31 cellular contexts compared by ENCODE assay signal in the genomic region with DNA sequence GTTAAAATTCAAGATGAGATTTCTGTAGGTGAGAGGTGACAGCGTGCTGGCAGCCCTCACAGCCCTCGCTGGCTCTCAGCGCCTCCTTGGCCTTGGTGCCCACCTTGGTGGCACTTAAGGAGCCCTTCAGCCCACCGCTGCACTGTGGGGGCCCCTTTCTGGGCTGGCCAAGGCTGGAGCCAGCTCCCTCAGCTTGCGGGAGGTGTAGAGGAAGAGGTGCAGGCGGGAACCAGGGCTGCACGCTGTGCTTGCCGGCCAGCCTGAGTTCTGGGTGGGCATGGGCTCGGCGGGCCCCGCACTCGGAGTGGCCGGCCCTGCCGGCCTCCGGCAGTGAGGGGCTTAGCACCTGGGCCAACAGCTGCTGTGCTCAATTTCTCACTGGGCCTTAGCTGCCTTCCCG.
"Had no signal": no experiment of that assay in that cellular context is flagged by ENCODE, and none has a peak within 500 bp of the region (broad histone marks: within the 10 kb centered on the region; RNA-seq: fewer than 3 reads in every experiment).

No MANE protein-coding gene starts in this region.

- DNase-seq: activated B cell treated with CpG ODN at 0.5 μM for 24 hours; activated CD4-positive, alpha-beta memory T cell treated with anti-CD3 and anti-CD28 coated beads, Interleukin-2, amount 10 ng/mL, durations not matched to agents 7 days and 5 days; activated CD4-positive, alpha-beta T cell treated with anti-CD3 and anti-CD28 coated beads for 4 hours; activated CD4-positive, alpha-beta T cell treated with anti-CD3 and anti-CD28 coated beads, Interleukin-2, amount 10 ng/mL, durations not matched to agents 24 days and 14 days; activated CD4-positive, alpha-beta T cell treated with anti-CD3 and anti-CD28 coated beads, Interleukin-2, amount 50 U/mL, for 1 hour; activated CD4-positive, alpha-beta T cell treated with anti-CD3 and anti-CD28 coated beads, Interleukin-2, amount 50 U/mL, for 48 hours; activated CD4-positive, CD25-positive, alpha-beta regulatory T cell treated with anti-CD3 and anti-CD28 coated beads, Interleukin-2, amount 50 U/mL, for 72 hours; activated CD8-positive, alpha-beta memory T cell treated with anti-CD3 and anti-CD28 coated beads for 24 hours; activated CD8-positive, alpha-beta memory T cell treated with anti-CD3 and anti-CD28 coated beads, Interleukin-2, amount 10 ng/mL, durations not matched to agents 7 days and 5 days; activated CD8-positive, alpha-beta memory T cell treated with anti-CD3 and anti-CD28 coated beads, Interleukin-2, amount 50 U/mL, for 48 hours; activated CD8-positive, alpha-beta T cell treated with anti-CD3 and anti-CD28 coated beads, Interleukin-2, amount 10 ng/mL, durations not matched to agents 7 days and 5 days; activated effector memory CD4-positive, alpha-beta T cell treated with anti-CD3 and anti-CD28 coated beads, Interleukin-2, amount 50 U/mL, for 16 hours; activated gamma-delta T cell treated with Interleukin-2 at 50 U/mL for 16 hours; activated naive CD4-positive, alpha-beta T cell; activated naive CD4-positive, alpha-beta T cell treated with anti-CD3 and anti-CD28 coated beads for 36 hours; activated naive CD4-positive, alpha-beta T cell treated with anti-CD3 and anti-CD28 coated beads, Interleukin-2, amount 50 U/mL, for 16 hours; activated naive CD8-positive, alpha-beta T cell treated with anti-CD3 and anti-CD28 coated beads for 36 hours; activated T-cell treated with anti-CD3 and anti-CD28 coated beads, Interleukin-2, amount 50 U/mL, for 24 hours; activated T-cell treated with anti-CD3 and anti-CD28 coated beads, Interleukin-2, amount 50 U/mL, for 48 hours; adrenal gland; amniotic stem cell; aorta; body of pancreas; brain microvascular endothelial cell; central memory CD4-positive, alpha-beta T cell; T-helper 1 cell; T-helper 2 cell; T-helper 9 cell had no signal

- H3K4me1 ChIP-seq: adrenal gland, body of pancreas, breast epithelium had no signal

- H3K27me3 ChIP-seq: adrenal gland, body of pancreas, brain microvascular endothelial cell, breast epithelium had no signal

- ATAC-seq: activated CD8-positive, alpha-beta memory T cell treated with anti-CD3 and anti-CD28 coated beads, Interleukin-2, amount 10 ng/mL, durations not matched to agents 7 days and 5 days; activated CD8-positive, alpha-beta T cell treated with anti-CD3 and anti-CD28 coated beads, Interleukin-2, amount 10 ng/mL, durations not matched to agents 7 days and 5 days; activated naive CD4-positive, alpha-beta T cell treated with anti-CD3 and anti-CD28 coated beads, Interleukin-2, amount 50 U/mL, for 72 hours; body of pancreas had no signal

- H3K36me3 ChIP-seq: adrenal gland, brain microvascular endothelial cell, breast epithelium had no signal

- H3K27ac ChIP-seq: adrenal gland, body of pancreas, brain microvascular endothelial cell, breast epithelium, VCaP had no signal

- H3K4me3 ChIP-seq: adrenal gland, body of pancreas, breast epithelium had no signal

- H3K9me3 ChIP-seq: adrenal gland, body of pancreas had no signal
